ENCODE assay signal across 34 cellular contexts in genomic region chr16:55236655-55237054, GRCh38.
"Had no signal": no experiment of that assay in that cellular context is flagged by ENCODE, and none has a peak within 500 bp of the region (broad histone marks: within the 10 kb centered on the region; RNA-seq: fewer than 3 reads in every experiment).

No MANE protein-coding gene starts in this region.

- H3K4me3 ChIP-seq: MG63 had no signal

- H3K9me3 ChIP-seq: MG63 had no signal

- H3K36me3 ChIP-seq: MG63 had no signal

- DNase-seq: Karpas-422, Kasumi-1, MG63, MM.1S, MV-4-11, NCI-H1048, NCI-H1092, NCI-H1092 treated with DMSO at 0.1 percent for 48 hours, NCI-H1105, NCI-H1105 treated with DMSO at 0.1 percent for 48 hours, NCI-H1417 treated with DMSO at 0.1 percent for 48 hours, NCI-H1436, NCI-H1436 treated with DMSO at 0.1 percent for 48 hours, NCI-H146, NCI-H1694, NCI-H1694 treated with DMSO at 0.1 percent for 48 hours, NCI-H187, NCI-H187 treated with DMSO at 0.1 percent for 48 hours, NCI-H1930, NCI-H2029, NCI-H2029 treated with DMSO at 0.1 percent for 48 hours, NCI-H2081, NCI-H2081 treated with DMSO at 0.1 percent for 48 hours, NCI-H2107, NCI-H2171, NCI-H2171 treated with DMSO at 0.1 percent for 48 hours, NCI-H2227 treated with DMSO at 0.1 percent for 48 hours, NCI-H226, NCI-H345, NCI-H446, NCI-H446 treated with DMSO at 0.1 percent for 48 hours, NCI-H510A, NCI-H510A treated with DMSO at 0.1 percent for 48 hours, NCI-H524 had no signal
